In genomic region chr1:238063454-238063853, GRCh38 we compare ENCODE assay signal across 10 cellular contexts.
DNase-seq lines count a peak whose midpoint lies in the region; ATAC-seq, FAIRE-seq and TF ChIP-seq lines count a peak whose summit lies in the region.
"Had no signal": no experiment of that assay in that cellular context is flagged by ENCODE, and none has a peak within 500 bp of the region (broad histone marks: within the 10 kb centered on the region; RNA-seq: fewer than 3 reads in every experiment).

No MANE protein-coding gene starts in this region.

- H3K36me3 ChIP-seq in bronchial epithelial cell (ENCODE audit: control insufficient read depth, insufficient read depth, low read length) (no peaks in the 10 kb centered on the region), WERI-Rb-1 (no peaks in the 10 kb centered on the region)
- no peaks in the 10 kb centered on the region for H3K36me3 ChIP-seq in effector memory CD4-positive, alpha-beta T cell (ENCODE audit: control insufficient read depth, insufficient read depth, low read length)

- peak; percentile 47 for DNase-seq in A172 (ENCODE audit: low spot score)
- DNase-seq in HTR-8/SVneo (ENCODE audit: insufficient read length, low spot score) = peak; percentile 20
- peak; percentile 95 for DNase-seq in bronchial epithelial cell (ENCODE audit: low read depth)
- no peak for DNase-seq in NCI-H2081 treated with DMSO at 0.1 percent for 48 hours (lab: John Stamatoyannopoulos, UW)
- DNase-seq in GM19239 (ENCODE audit: insufficient read length, low spot score) = no peak
- no peak for DNase-seq in WERI-Rb-1
- no peak for DNase-seq in effector memory CD4-positive, alpha-beta T cell
- DNase-seq: activated gamma-delta T cell, testis had no signal

- FAIRE-seq in HTR-8/SVneo (lab: Jason Lieb, UNC) = peak; percentile 86
- peak; percentile 96 for FAIRE-seq in bronchial epithelial cell (lab: Jason Lieb, UNC)
- no peak for FAIRE-seq in GM19239 (lab: Jason Lieb, UNC)

- no peak overlapping the region for H3K27ac ChIP-seq in WERI-Rb-1
- H3K27ac ChIP-seq in effector memory CD4-positive, alpha-beta T cell (ENCODE audit: insufficient read depth, low read length, poor library complexity, severe bottlenecking) = no peak overlapping the region
- H3K27ac ChIP-seq: testis had no signal

- peak; percentile 35 for ATAC-seq in GM19467 (IDR thresholded peaks at IDR 0.05; ENCODE audit: unreplicated experiment)

- H3K27me3 ChIP-seq in bronchial epithelial cell (ENCODE audit: control insufficient read depth, insufficient read depth, low read length) = no peaks in the 10 kb centered on the region
- H3K27me3 ChIP-seq in WERI-Rb-1 (ENCODE audit: insufficient read depth, low read depth, severe bottlenecking) = no peaks in the 10 kb centered on the region
- no peaks in the 10 kb centered on the region for H3K27me3 ChIP-seq in effector memory CD4-positive, alpha-beta T cell (replicated peaks; ENCODE audit: control insufficient read depth, insufficient read depth, low read length, poor library complexity, severe bottlenecking)
- H3K27me3 ChIP-seq: testis had no signal

- TF ChIP-seq CTCF in bronchial epithelial cell (IDR thresholded peaks at IDR 0.05; ENCODE audit: insufficient read depth, low read length, severe bottlenecking) = no peak
- TF ChIP-seq CTCF in WERI-Rb-1 (IDR thresholded peaks at IDR 0.05; ENCODE audit: low read depth, low read length) = no peak

- no peak overlapping the region for H3K4me3 ChIP-seq in bronchial epithelial cell (ENCODE audit: low read depth, low read length)
- H3K4me3 ChIP-seq in WERI-Rb-1 (ENCODE audit: low read depth, low read length) = no peak overlapping the region
- H3K4me3 ChIP-seq in effector memory CD4-positive, alpha-beta T cell (ENCODE audit: insufficient read depth, low read depth, low read length, poor library complexity, severe bottlenecking) = no peak overlapping the region
- H3K4me3 ChIP-seq: testis had no signal

- H3K9me3 ChIP-seq in WERI-Rb-1 (ENCODE audit: severe bottlenecking) = no peaks in the 10 kb centered on the region
- no peaks in the 10 kb centered on the region for H3K9me3 ChIP-seq in effector memory CD4-positive, alpha-beta T cell (ENCODE audit: control insufficient read depth, low read length)
- H3K9me3 ChIP-seq: testis had no signal

- no peaks in the 10 kb centered on the region for H3K4me1 ChIP-seq in effector memory CD4-positive, alpha-beta T cell (ENCODE audit: control insufficient read depth, insufficient read depth, low read length, poor library complexity, severe bottlenecking)

Comparison
In these comparisons a context has a peak if more than half of its experiments do, and no peak if none do; other contexts are left out.
1. DNase-seq: peak in A172 (single experiment), HTR-8/SVneo (single experiment) and bronchial epithelial cell (single experiment); none in NCI-H2081 treated with DMSO at 0.1 percent for 48 hours (single experiment), GM19239 (single experiment), WERI-Rb-1 (single experiment) and effector memory CD4-positive, alpha-beta T cell (0 of 3).